In the genomic region with DNA sequence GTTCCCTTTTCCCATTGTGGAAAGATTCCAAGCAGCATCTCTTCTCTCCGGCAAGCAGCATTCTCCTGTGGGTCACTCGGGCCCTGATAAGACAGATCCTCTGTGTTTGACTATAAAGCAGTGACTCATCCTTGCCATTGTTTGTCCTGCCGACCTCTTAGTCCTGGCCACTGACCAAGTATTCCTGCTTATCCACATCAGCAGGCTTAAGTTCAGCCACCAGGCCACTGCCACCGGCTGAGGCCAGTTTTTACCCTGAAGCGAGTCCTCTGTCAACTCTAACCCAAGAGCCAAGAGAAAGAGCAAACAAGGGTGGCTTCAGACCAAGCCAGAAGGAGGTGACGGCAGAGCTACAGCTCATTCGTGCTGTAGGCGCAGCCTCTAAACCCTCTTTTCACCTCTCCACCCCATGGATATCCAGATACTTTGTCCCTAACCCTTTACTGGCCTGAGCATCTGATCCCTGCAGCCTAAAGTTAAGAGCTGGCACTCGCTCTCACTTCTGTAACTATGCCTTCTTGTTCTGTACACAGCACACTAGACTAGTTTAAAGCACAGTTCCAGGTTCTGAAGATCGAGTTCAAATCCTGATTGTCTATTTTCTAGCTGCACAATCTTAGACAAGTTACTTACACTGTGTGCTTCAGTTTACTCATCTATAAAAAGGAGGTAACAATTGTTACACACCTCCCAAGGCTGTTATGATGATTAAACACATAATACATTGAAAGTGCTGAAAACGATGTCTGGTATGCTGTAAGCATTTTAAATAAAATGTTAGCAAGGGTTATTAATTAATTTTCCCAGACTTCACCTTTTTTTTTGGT, we compare ENCODE assay signal across 9 cellular contexts. TPM values are rescaled to one million over a fixed set of nuclear protein-coding genes. Genes with fewer than 3 reads are reported as not detected.
DNase-seq lines count a peak whose midpoint lies in the region; ATAC-seq and TF ChIP-seq lines count a peak whose summit lies in the region.
"Had no signal": no experiment of that assay in that cellular context is flagged by ENCODE, and none has a peak within 500 bp of the region (broad histone marks: within the 10 kb centered on the region; RNA-seq: fewer than 3 reads in every experiment).

No MANE protein-coding gene starts in this region.

- POLR2A ChIA-PET in activated CD8-positive, alpha-beta T cell treated with anti-CD3 and anti-CD28 coated beads, Interleukin-2, amount 10 ng/mL, durations not matched to agents 7 days and 5 days (lab: Charles Lee), result no interaction called here

- WGBS in lung, 2 donors, result 33 to 56% methylated on average over 11 of the region's 11 CpGs

- peaks cover 6% of the 10 kb centered on the region; the same call in 1 of the 2 replicates for H3K27me3 ChIP-seq in ACC112 (ENCODE audit: insufficient read depth, low read length)
- H3K27me3 ChIP-seq in lung (ENCODE audit: control insufficient read depth, insufficient read depth), result no peaks in the 10 kb centered on the region

- peak overlapping the region; percentile 26 for H2AFZ ChIP-seq in ACC112 (ENCODE audit: low read length, unreplicated experiment)

- peaks cover 22% of the 10 kb centered on the region for H3K4me1 ChIP-seq in ACC112 (ENCODE audit: control insufficient read depth, insufficient read depth, low read length, unreplicated experiment)
- H3K4me1 ChIP-seq in lung (ENCODE audit: control insufficient read depth in 2 of 2, insufficient read depth in 2 of 2, low read length in 2 of 2), result peaks cover 0 to 4% of the 10 kb centered on the region in 2 donors

- peaks cover 0 to 2% of the 10 kb centered on the region in 2 donors for H3K9me3 ChIP-seq in lung (ENCODE audit: control insufficient read depth in 2 of 2, insufficient read depth in 1 of 2, low read length in 1 of 2)

- peak overlapping the region; percentile 18; the same call in 1 of the 2 replicates for H3K27ac ChIP-seq in ACC112 (ENCODE audit: low read depth, low read length)
- peak overlapping the region in 1 of 2 donors; percentile 46 for H3K27ac ChIP-seq in coronary artery
- peak overlapping the region; percentile 0 to 38 for H3K27ac ChIP-seq in lung (ENCODE audit: low read depth in 1 of 2, low read length in 1 of 2)

- no peak overlapping the region for H3K4me3 Mint-ChIP-seq in T-helper 2 cell treated with Interferon-gamma antibody and Interleukin-4, amounts not matched to agents 5 μg/mL and 100 μg/mL, for 36 hours
- H3K4me3 Mint-ChIP-seq in activated CD8-positive, alpha-beta T cell treated with anti-CD3 and anti-CD28 coated beads, Interleukin-2, amount 10 ng/mL, durations not matched to agents 7 days and 5 days, result no peak overlapping the region

- DNase-seq in NCI-H2196 (lab: John Stamatoyannopoulos, UW; ENCODE audit: unreplicated experiment), result peak; percentile 96
- peak; percentile 75 for DNase-seq in coronary artery (ENCODE audit: low spot score)
- DNase-seq in lung (ENCODE audit: low spot score), result peak; percentile 61
- DNase-seq in T-helper 2 cell treated with Interferon-gamma antibody and Interleukin-4, amounts not matched to agents 5 μg/mL and 100 μg/mL, for 36 hours (ENCODE audit: low spot score), result no peak
- no peak for DNase-seq in activated CD8-positive, alpha-beta T cell treated with anti-CD3 and anti-CD28 coated beads, Interleukin-2, amount 10 ng/mL, durations not matched to agents 7 days and 5 days
- no peak for DNase-seq in NCI-H2171 (lab: John Stamatoyannopoulos, UW)

- no peaks in the 10 kb centered on the region for H3K27me3 Mint-ChIP-seq in T-helper 2 cell treated with Interferon-gamma antibody and Interleukin-4, amounts not matched to agents 5 μg/mL and 100 μg/mL, for 36 hours (ENCODE audit: low read depth)
- H3K27me3 Mint-ChIP-seq in activated CD8-positive, alpha-beta T cell treated with anti-CD3 and anti-CD28 coated beads, Interleukin-2, amount 10 ng/mL, durations not matched to agents 7 days and 5 days (ENCODE audit: low read depth), result no peaks in the 10 kb centered on the region

- no peaks in the 10 kb centered on the region for H3K9me3 Mint-ChIP-seq in T-helper 2 cell treated with Interferon-gamma antibody and Interleukin-4, amounts not matched to agents 5 μg/mL and 100 μg/mL, for 36 hours
- no peaks in the 10 kb centered on the region for H3K9me3 Mint-ChIP-seq in activated CD8-positive, alpha-beta T cell treated with anti-CD3 and anti-CD28 coated beads, Interleukin-2, amount 10 ng/mL, durations not matched to agents 7 days and 5 days (ENCODE audit: insufficient read depth)

- H3K36me3 Mint-ChIP-seq in T-helper 2 cell treated with Interferon-gamma antibody and Interleukin-4, amounts not matched to agents 5 μg/mL and 100 μg/mL, for 36 hours (ENCODE audit: low read depth), result no peaks in the 10 kb centered on the region
- H3K36me3 Mint-ChIP-seq in activated CD8-positive, alpha-beta T cell treated with anti-CD3 and anti-CD28 coated beads, Interleukin-2, amount 10 ng/mL, durations not matched to agents 7 days and 5 days (ENCODE audit: low read depth), result no peaks in the 10 kb centered on the region

- ATAC-seq in lung (ENCODE audit: insufficient read depth, low FRiP score) (peak; percentile 61), HG02798 (IDR thresholded peaks at IDR 0.05; ENCODE audit: poor library complexity, unreplicated experiment) (no peak)
- ATAC-seq in activated CD8-positive, alpha-beta T cell treated with anti-CD3 and anti-CD28 coated beads, Interleukin-2, amount 10 ng/mL, durations not matched to agents 7 days and 5 days, result no peak

- peak overlapping the region; percentile 10; the same call in 1 of the 2 replicates for H3K4me3 ChIP-seq in ACC112 (ENCODE audit: low read depth, low read length)
- H3K4me3 ChIP-seq in coronary artery, result peak overlapping the region; percentile 1
- no peak overlapping the region for H3K4me3 ChIP-seq in lung

- H3K36me3 ChIP-seq in ACC112 (ENCODE audit: insufficient read depth, low read length), result no peaks in the 10 kb centered on the region
- H3K36me3 ChIP-seq in lung (ENCODE audit: control insufficient read depth in 2 of 2, insufficient read depth in 2 of 2, low read length in 2 of 2), result no peaks in the 10 kb centered on the region

- H3K4me1 Mint-ChIP-seq in T-helper 2 cell treated with Interferon-gamma antibody and Interleukin-4, amounts not matched to agents 5 μg/mL and 100 μg/mL, for 36 hours (ENCODE audit: low read depth), result no peaks in the 10 kb centered on the region
- H3K4me1 Mint-ChIP-seq in activated CD8-positive, alpha-beta T cell treated with anti-CD3 and anti-CD28 coated beads, Interleukin-2, amount 10 ng/mL, durations not matched to agents 7 days and 5 days (ENCODE audit: low read depth), result no peaks in the 10 kb centered on the region

- no peaks in the 10 kb centered on the region for H3K79me2 ChIP-seq in ACC112 (ENCODE audit: control insufficient read depth, insufficient read depth, low read length, unreplicated experiment)

- H3K27ac Mint-ChIP-seq in T-helper 2 cell treated with Interferon-gamma antibody and Interleukin-4, amounts not matched to agents 5 μg/mL and 100 μg/mL, for 36 hours, result no peak overlapping the region
- no peak overlapping the region for H3K27ac Mint-ChIP-seq in activated CD8-positive, alpha-beta T cell treated with anti-CD3 and anti-CD28 coated beads, Interleukin-2, amount 10 ng/mL, durations not matched to agents 7 days and 5 days

- TF ChIP-seq CTCF in coronary artery (IDR thresholded peaks at IDR 0.05), result no peak
- TF ChIP-seq CTCF in lung (IDR thresholded peaks at IDR 0.05; ENCODE audit: control extremely low read depth, extremely low read depth), result no peak

- CTCF ChIA-PET in activated CD8-positive, alpha-beta T cell treated with anti-CD3 and anti-CD28 coated beads, Interleukin-2, amount 10 ng/mL, durations not matched to agents 7 days and 5 days (lab: Charles Lee), result no interaction called here

RNA-seq across cellular contexts. Expression of gene SOX9, which starts 31.0 kb away (rescaled TPM):
- 10 to 100 TPM in 1 of 2 donors, 1 to 10 TPM in 1; 4.4 to 19.2 TPM for total RNA-seq in lung
- polyA plus RNA-seq in lung, result 1 to 10 TPM; 2.3 to 3.1 TPM
- not detected for total RNA-seq in activated CD8-positive, alpha-beta T cell treated with anti-CD3 and anti-CD28 coated beads, Interleukin-2, amount 10 ng/mL, durations not matched to agents 7 days and 5 days
- total RNA-seq: activated CD8-positive, alpha-beta memory T cell treated with anti-CD3 and anti-CD28 coated beads for 36 hours had no signal

Comparison
In these comparisons a context has a peak if more than half of its experiments do, and no peak if none do; other contexts are left out.
1. DNase-seq: peak in NCI-H2196 (single experiment), coronary artery (single experiment) and lung (single experiment); none in T-helper 2 cell treated with Interferon-gamma antibody and Interleukin-4, amounts not matched to agents 5 μg/mL and 100 μg/mL, for 36 hours (single experiment), activated CD8-positive, alpha-beta T cell treated with anti-CD3 and anti-CD28 coated beads, Interleukin-2, amount 10 ng/mL, durations not matched to agents 7 days and 5 days (single experiment) and NCI-H2171 (single experiment).
2. RNA of gene SOX9, which starts 31.0 kb away (total RNA-seq): 4.4 to 19.2 TPM in lung; not detected in activated CD8-positive, alpha-beta T cell treated with anti-CD3 and anti-CD28 coated beads, Interleukin-2, amount 10 ng/mL, durations not matched to agents 7 days and 5 days; every median in the first group is over 4 times any median in the second.